31 cellular contexts compared by ENCODE assay signal in genomic region chr7:139640678-139641077, GRCh38.
"Had no signal": no experiment of that assay in that cellular context is flagged by ENCODE, and none has a peak within 500 bp of the region (broad histone marks: within the 10 kb centered on the region; RNA-seq: fewer than 3 reads in every experiment).

No MANE protein-coding gene starts in this region.

- H3K9me3 ChIP-seq: adrenal gland, body of pancreas, esophagus squamous epithelium, pancreas, prostate gland, stomach, suprapubic skin, tibial nerve had no signal

- ATAC-seq: activated CD4-positive, CD25-positive, alpha-beta regulatory T cell treated with anti-CD3 and anti-CD28 coated beads, Interleukin-2, amount 50 U/mL, for 24 hours; body of pancreas; left ventricle myocardium superior; pancreas; stimulated activated naive B cell treated with anti-CD40 and anti-IgM and Interleukin-4, amounts not matched to agents 10 μg/mL and 1 μg/mL and 100 μg/mL, for 72 hours had no signal

- H3K4me3 Mint-ChIP-seq: activated naive CD4-positive, alpha-beta T cell treated with anti-CD3 and anti-CD28 coated beads for 36 hours; activated naive CD8-positive, alpha-beta T cell treated with anti-CD3 and anti-CD28 coated beads for 36 hours; stimulated activated naive B cell treated with anti-CD40 and anti-IgM and Interleukin-4, amounts not matched to agents 10 μg/mL and 1 μg/mL and 100 μg/mL, for 72 hours; T-helper 2 cell treated with Interferon-gamma antibody and Interleukin-4, amounts not matched to agents 5 μg/mL and 100 μg/mL, for 36 hours had no signal

- H3K9me3 Mint-ChIP-seq: activated naive CD4-positive, alpha-beta T cell treated with anti-CD3 and anti-CD28 coated beads for 36 hours; T-helper 2 cell treated with Interferon-gamma antibody and Interleukin-4, amounts not matched to agents 5 μg/mL and 100 μg/mL, for 36 hours had no signal

- H3K27me3 Mint-ChIP-seq: activated naive CD8-positive, alpha-beta T cell treated with anti-CD3 and anti-CD28 coated beads for 36 hours; stimulated activated naive B cell treated with anti-CD40 and anti-IgM and Interleukin-4, amounts not matched to agents 10 μg/mL and 1 μg/mL and 100 μg/mL, for 72 hours had no signal

- H3K27ac ChIP-seq: adrenal gland, body of pancreas, epithelial cell of prostate, esophagus squamous epithelium, pancreas, prostate gland, stomach, suprapubic skin, tibial nerve, WERI-Rb-1 had no signal

- FAIRE-seq: colon, endometrium, frontal cortex, pancreas, TTC549 had no signal

- H3K36me3 ChIP-seq: adrenal gland, pancreas, prostate gland, suprapubic skin had no signal

- H3K4me2 ChIP-seq: smooth muscle cell had no signal

- H3K4me3 ChIP-seq: adrenal gland, body of pancreas, esophagus squamous epithelium, pancreas, prostate gland, smooth muscle cell, stomach, suprapubic skin, tibial nerve had no signal

- H3K27ac Mint-ChIP-seq: activated naive CD4-positive, alpha-beta T cell treated with anti-CD3 and anti-CD28 coated beads for 36 hours; activated naive CD8-positive, alpha-beta T cell treated with anti-CD3 and anti-CD28 coated beads for 36 hours; T-helper 2 cell treated with Interferon-gamma antibody and Interleukin-4, amounts not matched to agents 5 μg/mL and 100 μg/mL, for 36 hours had no signal

- H3K4me1 ChIP-seq: adrenal gland, body of pancreas, pancreas, prostate gland, suprapubic skin had no signal

- DNase-seq: activated CD4-positive, alpha-beta T cell treated with anti-CD3 and anti-CD28 coated beads for 48 hours; activated CD4-positive, alpha-beta T cell treated with anti-CD3 and anti-CD28 coated beads, Interleukin-2, amount 50 U/mL, for 48 hours; activated CD8-positive, alpha-beta memory T cell treated with anti-CD3 and anti-CD28 coated beads for 24 hours; activated effector memory CD4-positive, alpha-beta T cell treated with Interleukin-2 at 50 U/mL for 16 hours; activated naive CD4-positive, alpha-beta T cell treated with anti-CD3 and anti-CD28 coated beads for 36 hours; activated naive CD8-positive, alpha-beta T cell treated with anti-CD3 and anti-CD28 coated beads for 36 hours; adrenal gland; aorta; body of pancreas; effector CD8-positive, alpha-beta T cell; esophagus squamous epithelium; islet precursor cell; left ventricle myocardium superior; mammary epithelial cell; nucleus accumbens; pancreas; stimulated activated CD4-positive, alpha-beta T cell treated with anti-CD3 and anti-CD28 coated beads, Interleukin-1b, Interleukin-23, amount 100 ng/mL, for 48 hours; stimulated activated naive B cell treated with anti-CD40 and anti-IgM and Interleukin-4, amounts not matched to agents 10 μg/mL and 1 μg/mL and 100 μg/mL, for 72 hours; stomach; WERI-Rb-1 had no signal

- H3K27me3 ChIP-seq: adrenal gland, body of pancreas, esophagus squamous epithelium, pancreas, stomach, suprapubic skin, tibial nerve had no signal
